1 cellular context compared by ENCODE assay signal in genomic region chr9:12775963-12776774, GRCh38.
TF ChIP-seq lines count a peak whose summit lies in the region.

No MANE protein-coding gene starts in this region.

TF ChIP-seq in A549, 52 proteins besides CTCF, POLR2A, EP300 and RAD21 (continued from another document):
- no peak for TF ChIP-seq PBX3 (IDR thresholded peaks at IDR 0.05)
- no peak for TF ChIP-seq NPAS2 (CRISPR knock-in tag; IDR thresholded peaks at IDR 0.05; ENCODE audit: borderline replicate concordance)
- no peak for TF ChIP-seq ZNF302 (CRISPR knock-in tag; IDR thresholded peaks at IDR 0.05)
- no peak for TF ChIP-seq MYC (IDR thresholded peaks at IDR 0.05; ENCODE audit: borderline replicate concordance, low read length)
- TF ChIP-seq POLR2AphosphoS2 (conservative IDR thresholded peaks at IDR 0.05; ENCODE audit: low read length) = no peak
- TF ChIP-seq, protein P1, sequence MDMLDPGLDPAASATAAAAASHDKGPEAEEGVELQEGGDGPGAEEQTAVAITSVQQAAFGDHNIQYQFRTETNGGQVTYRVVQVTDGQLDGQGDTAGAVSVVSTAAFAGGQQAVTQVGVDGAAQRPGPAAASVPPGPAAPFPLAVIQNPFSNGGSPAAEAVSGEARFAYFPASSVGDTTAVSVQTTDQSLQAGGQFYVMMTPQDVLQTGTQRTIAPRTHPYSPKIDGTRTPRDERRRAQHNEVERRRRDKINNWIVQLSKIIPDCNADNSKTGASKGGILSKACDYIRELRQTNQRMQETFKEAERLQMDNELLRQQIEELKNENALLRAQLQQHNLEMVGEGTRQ (IDR thresholded peaks at IDR 0.05) = no peak
- TF ChIP-seq NFE2L2 (conservative IDR thresholded peaks at IDR 0.05; ENCODE audit: low read length) = no peak
- TF ChIP-seq ZFP36 (IDR thresholded peaks at IDR 0.05; ENCODE audit: borderline replicate concordance, partially characterized antibody) = peak; percentile 16
- peak; percentile 58; the same call in 1 of the 2 replicates for TF ChIP-seq TFCP2L1 (CRISPR knock-in tag; IDR thresholded peaks at IDR 0.05)
- TF ChIP-seq, protein P2, sequence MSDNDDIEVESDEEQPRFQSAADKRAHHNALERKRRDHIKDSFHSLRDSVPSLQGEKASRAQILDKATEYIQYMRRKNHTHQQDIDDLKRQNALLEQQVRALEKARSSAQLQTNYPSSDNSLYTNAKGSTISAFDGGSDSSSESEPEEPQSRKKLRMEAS (IDR thresholded peaks at IDR 0.05) = peak; percentile 79
- no peak for TF ChIP-seq PHF8 (IDR thresholded peaks at IDR 0.05; ENCODE audit: borderline replicate concordance, low read depth)
- no peak for TF ChIP-seq HMGXB4 (CRISPR knock-in tag; IDR thresholded peaks at IDR 0.05; ENCODE audit: borderline replicate concordance)
- TF ChIP-seq CBX8 (IDR thresholded peaks at IDR 0.05) = no peak
- no peak for TF ChIP-seq ZC3H11A (IDR thresholded peaks at IDR 0.05)
- no peak for TF ChIP-seq HOXB13 (CRISPR knock-in tag; IDR thresholded peaks at IDR 0.05; ENCODE audit: low read depth)
- TF ChIP-seq EHF (CRISPR knock-in tag; IDR thresholded peaks at IDR 0.05) = no peak
- TF ChIP-seq, protein P3, sequence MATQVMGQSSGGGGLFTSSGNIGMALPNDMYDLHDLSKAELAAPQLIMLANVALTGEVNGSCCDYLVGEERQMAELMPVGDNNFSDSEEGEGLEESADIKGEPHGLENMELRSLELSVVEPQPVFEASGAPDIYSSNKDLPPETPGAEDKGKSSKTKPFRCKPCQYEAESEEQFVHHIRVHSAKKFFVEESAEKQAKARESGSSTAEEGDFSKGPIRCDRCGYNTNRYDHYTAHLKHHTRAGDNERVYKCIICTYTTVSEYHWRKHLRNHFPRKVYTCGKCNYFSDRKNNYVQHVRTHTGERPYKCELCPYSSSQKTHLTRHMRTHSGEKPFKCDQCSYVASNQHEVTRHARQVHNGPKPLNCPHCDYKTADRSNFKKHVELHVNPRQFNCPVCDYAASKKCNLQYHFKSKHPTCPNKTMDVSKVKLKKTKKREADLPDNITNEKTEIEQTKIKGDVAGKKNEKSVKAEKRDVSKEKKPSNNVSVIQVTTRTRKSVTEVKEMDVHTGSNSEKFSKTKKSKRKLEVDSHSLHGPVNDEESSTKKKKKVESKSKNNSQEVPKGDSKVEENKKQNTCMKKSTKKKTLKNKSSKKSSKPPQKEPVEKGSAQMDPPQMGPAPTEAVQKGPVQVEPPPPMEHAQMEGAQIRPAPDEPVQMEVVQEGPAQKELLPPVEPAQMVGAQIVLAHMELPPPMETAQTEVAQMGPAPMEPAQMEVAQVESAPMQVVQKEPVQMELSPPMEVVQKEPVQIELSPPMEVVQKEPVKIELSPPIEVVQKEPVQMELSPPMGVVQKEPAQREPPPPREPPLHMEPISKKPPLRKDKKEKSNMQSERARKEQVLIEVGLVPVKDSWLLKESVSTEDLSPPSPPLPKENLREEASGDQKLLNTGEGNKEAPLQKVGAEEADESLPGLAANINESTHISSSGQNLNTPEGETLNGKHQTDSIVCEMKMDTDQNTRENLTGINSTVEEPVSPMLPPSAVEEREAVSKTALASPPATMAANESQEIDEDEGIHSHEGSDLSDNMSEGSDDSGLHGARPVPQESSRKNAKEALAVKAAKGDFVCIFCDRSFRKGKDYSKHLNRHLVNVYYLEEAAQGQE (IDR thresholded peaks at IDR 0.05) = no peak
- no peak for TF ChIP-seq CEBPB (IDR thresholded peaks at IDR 0.05)
- no peak for TF ChIP-seq RFX5 (IDR thresholded peaks at IDR 0.05)
- TF ChIP-seq, protein P4, sequence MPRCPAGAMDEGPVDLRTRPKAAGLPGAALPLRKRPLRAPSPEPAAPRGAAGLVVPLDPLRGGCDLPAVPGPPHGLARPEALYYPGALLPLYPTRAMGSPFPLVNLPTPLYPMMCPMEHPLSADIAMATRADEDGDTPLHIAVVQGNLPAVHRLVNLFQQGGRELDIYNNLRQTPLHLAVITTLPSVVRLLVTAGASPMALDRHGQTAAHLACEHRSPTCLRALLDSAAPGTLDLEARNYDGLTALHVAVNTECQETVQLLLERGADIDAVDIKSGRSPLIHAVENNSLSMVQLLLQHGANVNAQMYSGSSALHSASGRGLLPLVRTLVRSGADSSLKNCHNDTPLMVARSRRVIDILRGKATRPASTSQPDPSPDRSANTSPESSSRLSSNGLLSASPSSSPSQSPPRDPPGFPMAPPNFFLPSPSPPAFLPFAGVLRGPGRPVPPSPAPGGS (IDR thresholded peaks at IDR 0.05) = no peak
- TF ChIP-seq TP53 (CRISPR knock-in tag; IDR thresholded peaks at IDR 0.05) = no peak
- TF ChIP-seq, protein P5, sequence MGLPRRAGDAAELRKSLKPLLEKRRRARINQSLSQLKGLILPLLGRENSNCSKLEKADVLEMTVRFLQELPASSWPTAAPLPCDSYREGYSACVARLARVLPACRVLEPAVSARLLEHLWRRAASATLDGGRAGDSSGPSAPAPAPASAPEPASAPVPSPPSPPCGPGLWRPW (IDR thresholded peaks at IDR 0.05) = no peak
TF ChIP-seq in A549: peak in this region for 11.
